ENCODE assay signal across 8 cellular contexts in the genomic region with DNA sequence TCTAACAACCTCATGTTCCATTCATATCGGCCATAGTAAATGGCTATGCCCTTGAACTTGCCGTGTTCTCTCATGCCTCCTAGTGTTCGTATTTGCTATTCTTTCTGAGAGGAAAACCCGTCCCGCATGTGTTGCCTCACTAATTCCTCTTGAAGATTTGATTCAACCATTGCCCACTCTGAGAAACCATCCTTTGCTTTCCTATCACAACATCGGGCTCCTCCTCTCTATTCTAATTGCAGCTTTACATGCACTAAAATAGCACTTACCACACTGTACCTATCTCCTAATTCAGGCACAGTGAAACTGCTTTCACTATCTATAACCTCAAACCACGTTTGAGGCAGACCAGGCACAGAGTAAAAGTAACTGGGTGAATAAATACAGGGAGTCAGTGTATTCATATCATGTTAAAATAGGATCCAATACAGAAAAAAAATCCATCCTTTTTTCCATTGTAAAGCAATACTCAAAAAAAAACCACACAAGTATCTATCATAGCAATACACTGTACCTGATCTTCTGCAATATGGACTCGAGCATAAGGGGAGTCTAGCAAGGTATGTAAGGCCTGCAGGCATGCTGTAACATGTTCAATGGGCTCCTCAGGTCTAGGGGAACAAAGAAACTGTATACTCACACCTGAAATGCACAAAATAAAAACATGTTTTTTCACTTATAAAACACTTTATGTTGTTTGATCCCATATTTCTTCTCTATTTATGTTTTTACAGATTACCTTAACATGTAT. TPM values are rescaled to one million over a fixed set of nuclear protein-coding genes. Genes with fewer than 3 reads are reported as not detected.
A peak's percentile ranks its signal among the peaks of the same experiment; 100 is the strongest.
DNase-seq lines count a peak whose midpoint lies in the region; ATAC-seq and TF ChIP-seq lines count a peak whose summit lies in the region.

No MANE protein-coding gene starts in this region.

- H3K27me3 Mint-ChIP-seq in CD4-positive, CD25-positive, alpha-beta regulatory T cell = no peaks in the 10 kb centered on the region
- no peaks in the 10 kb centered on the region for H3K27me3 Mint-ChIP-seq in neural crest cell (ENCODE audit: low read depth)

- no peaks in the 10 kb centered on the region for H3K9me3 ChIP-seq in CD4-positive, CD25-positive, alpha-beta regulatory T cell (ENCODE audit: control insufficient read depth in 2 of 2, low read length in 2 of 2)
- no peaks in the 10 kb centered on the region for H3K9me3 ChIP-seq in Peyer's patch

- H3K36me3 ChIP-seq in CD4-positive, CD25-positive, alpha-beta regulatory T cell (ENCODE audit: control insufficient read depth, insufficient read depth, low read length) = peaks cover 82% of the 10 kb centered on the region
- H3K36me3 ChIP-seq in Peyer's patch = peaks cover 0 to 82% (median 0%) of the 10 kb centered on the region in 3 donors

- H3K27me3 ChIP-seq in CD4-positive, CD25-positive, alpha-beta regulatory T cell (ENCODE audit: control insufficient read depth, insufficient read depth, low read length) = no peaks in the 10 kb centered on the region
- no peaks in the 10 kb centered on the region for H3K27me3 ChIP-seq in Peyer's patch

- H3K27ac Mint-ChIP-seq in CD4-positive, CD25-positive, alpha-beta regulatory T cell = peak overlapping the region; percentile 52 to 72 (median 71)
- H3K27ac Mint-ChIP-seq in neural crest cell (ENCODE audit: unreplicated experiment) = no peak overlapping the region

- no peaks in the 10 kb centered on the region for H3K9me3 Mint-ChIP-seq in CD4-positive, CD25-positive, alpha-beta regulatory T cell
- no peaks in the 10 kb centered on the region for H3K9me3 Mint-ChIP-seq in neural crest cell

- TF ChIP-seq CTCF in Peyer's patch (IDR thresholded peaks at IDR 0.05) = peak in 5 of 6 experiments; percentile 12 to 83 (median 59)
- TF ChIP-seq CTCF in neural crest cell (conservative IDR thresholded peaks at IDR 0.05) = peak; percentile 60

- peaks cover 39% of the 10 kb centered on the region for H3K36me3 Mint-ChIP-seq in CD4-positive, CD25-positive, alpha-beta regulatory T cell
- H3K36me3 Mint-ChIP-seq in neural crest cell (ENCODE audit: low read depth) = peaks cover 2% of the 10 kb centered on the region

- no peak overlapping the region for H3K4me3 ChIP-seq in CD4-positive, CD25-positive, alpha-beta regulatory T cell (ENCODE audit: low read depth, low read length)
- no peak overlapping the region for H3K4me3 ChIP-seq in Peyer's patch

- H3K4me1 ChIP-seq in CD4-positive, CD25-positive, alpha-beta regulatory T cell (ENCODE audit: control insufficient read depth, insufficient read depth, low read length, poor library complexity, severe bottlenecking) = peaks cover under 1% of the 10 kb centered on the region
- H3K4me1 ChIP-seq in Peyer's patch = peaks cover 0 to 9% (median 0%) of the 10 kb centered on the region in 4 donors

- H3K27ac ChIP-seq in CD4-positive, CD25-positive, alpha-beta regulatory T cell (ENCODE audit: insufficient read depth, low read length, poor library complexity, severe bottlenecking) = peak overlapping the region; percentile 43
- H3K27ac ChIP-seq in Peyer's patch = peak overlapping the region in 1 of 4 donors; percentile 2
- peak overlapping the region; percentile 8 for H3K27ac ChIP-seq in epithelial cell of prostate

- peak overlapping the region in 2 of 4 donors; percentile 7 to 26 for H3K4me3 Mint-ChIP-seq in CD4-positive, CD25-positive, alpha-beta regulatory T cell
- no peak overlapping the region for H3K4me3 Mint-ChIP-seq in neural crest cell

- peak; percentile 47 to 67 for ATAC-seq in CD4-positive, CD25-positive, alpha-beta regulatory T cell (ENCODE audit: low read depth in 2 of 2)
- ATAC-seq in GM18870 (IDR thresholded peaks at IDR 0.05; ENCODE audit: unreplicated experiment) (peak; percentile 99), HG03045 (IDR thresholded peaks at IDR 0.05; ENCODE audit: unreplicated experiment) (peak; percentile 93)

- no peak for TF ChIP-seq POLR2A in Peyer's patch (IDR thresholded peaks at IDR 0.05)

- DNase-seq in CD4-positive, CD25-positive, alpha-beta regulatory T cell = peak in 2 of 3 donors; percentile 29 to 54
- DNase-seq in Peyer's patch (peak in 1 of 3 donors; percentile 62), epithelial cell of prostate (ENCODE audit: low read depth, low spot score) (no peak), neural crest cell (ENCODE audit: low read depth, low spot score) (no peak), NCI-H2196 (lab: John Stamatoyannopoulos, UW; ENCODE audit: unreplicated experiment) (no peak), NCI-H524 treated with DMSO at 0.1 percent for 48 hours (lab: John Stamatoyannopoulos, UW) (no peak)

- peaks cover 0 to 14% (median 8%) of the 10 kb centered on the region in 4 donors for H3K4me1 Mint-ChIP-seq in CD4-positive, CD25-positive, alpha-beta regulatory T cell
- no peaks in the 10 kb centered on the region for H3K4me1 Mint-ChIP-seq in neural crest cell

RNA-seq across cellular contexts. Expression of gene STRN, which starts 39.0 kb away (rescaled TPM):
- 34.8 TPM for total RNA-seq in CD4-positive, CD25-positive, alpha-beta regulatory T cell
- 10 to 100 TPM; 12.3 to 16.4 (median 12.3) TPM for polyA plus RNA-seq in CD4-positive, CD25-positive, alpha-beta regulatory T cell
- total RNA-seq in Peyer's patch (10 to 100 TPM; 15.7 to 26.1 (median 24.0) TPM), neural crest cell (26.4 and 27.2 TPM in 2 replicates)

Comparison
In these comparisons a context has a peak if more than half of its experiments do, and no peak if none do; other contexts are left out.
1. DNase-seq: peak in CD4-positive, CD25-positive, alpha-beta regulatory T cell (2 of 3); none in epithelial cell of prostate (single experiment), neural crest cell (single experiment), NCI-H2196 (single experiment) and NCI-H524 treated with DMSO at 0.1 percent for 48 hours (single experiment).
2. Peak in every context shown above with its lines, with median percentiles within 50 percentile points of each other: ATAC-seq.